ENCODE assay signal across 8 cellular contexts in the genomic region with DNA sequence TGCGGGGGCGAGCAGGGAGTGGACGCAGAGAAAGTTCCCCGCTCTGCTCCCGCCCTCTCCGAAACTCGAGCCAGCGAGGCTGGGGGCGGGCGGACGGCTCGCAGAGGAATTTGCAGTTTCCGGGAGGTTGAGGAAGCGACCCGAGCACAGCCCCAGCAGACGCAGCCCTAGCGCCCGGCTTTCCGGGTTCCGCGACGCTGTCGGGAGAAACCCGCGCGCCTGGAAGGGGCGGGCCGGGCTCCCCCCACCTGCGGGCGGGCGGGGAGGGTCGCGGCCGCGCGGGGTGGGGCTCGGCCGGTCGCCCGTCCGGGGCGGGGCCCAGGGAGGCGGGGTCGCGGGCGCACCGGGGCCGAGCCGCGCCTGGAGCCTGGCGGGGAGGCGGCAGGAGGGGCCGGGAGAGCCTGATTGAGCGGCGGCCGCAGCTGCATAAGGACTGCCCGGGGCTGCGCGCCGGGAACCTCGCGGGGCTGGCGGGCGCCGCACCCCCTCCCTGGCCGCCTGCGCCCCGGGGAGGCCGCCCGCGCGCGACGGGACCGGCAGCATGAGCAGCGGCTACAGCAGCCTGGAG. TPM values are rescaled to one million over a fixed set of nuclear protein-coding genes. Genes with fewer than 3 reads are reported as not detected.
A peak's percentile ranks its signal among the peaks of the same experiment; 100 is the strongest.
DNase-seq lines count a peak whose midpoint lies in the region; ATAC-seq, FAIRE-seq and TF ChIP-seq lines count a peak whose summit lies in the region.

A gene with protein sequence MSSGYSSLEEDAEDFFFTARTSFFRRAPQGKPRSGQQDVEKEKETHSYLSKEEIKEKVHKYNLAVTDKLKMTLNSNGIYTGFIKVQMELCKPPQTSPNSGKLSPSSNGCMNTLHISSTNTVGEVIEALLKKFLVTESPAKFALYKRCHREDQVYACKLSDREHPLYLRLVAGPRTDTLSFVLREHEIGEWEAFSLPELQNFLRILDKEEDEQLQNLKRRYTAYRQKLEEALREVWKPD (plus strand): TSS at position 404 of the 568 bp plus-strand sequence. CDS start 138 bp downstream, at position 542.

- FAIRE-seq in HTR-8/SVneo (lab: Jason Lieb, UNC): no peak

- DNase-seq in G401 (ENCODE audit: low spot score): peak; percentile 15
- DNase-seq in LHCN-M2 (ENCODE audit: low read depth): peak; percentile 71
- peak in 30 of 58 donors; percentile 5 to 60 (median 30) for DNase-seq in anterior cingulate cortex (lab: John Stamatoyannopoulos, UW)
- DNase-seq in hepatic stellate cell (ENCODE audit: low spot score): peak; percentile 63
- DNase-seq in gastrocnemius medialis: peak; percentile 14 to 26
- DNase-seq in HTR-8/SVneo (ENCODE audit: insufficient read length, low spot score): no peak

- H3K4me1 ChIP-seq in gastrocnemius medialis: peaks cover 4 to 14% of the 10 kb centered on the region in 2 donors

- no peak for TF ChIP-seq CTCF in gastrocnemius medialis (IDR thresholded peaks at IDR 0.05 in 4 of 5, conservative IDR thresholded peaks at IDR 0.05 in 1 of 5)

- TF ChIP-seq POLR2A in gastrocnemius medialis (IDR thresholded peaks at IDR 0.05): peak; percentile 46 to 70

- no peaks in the 10 kb centered on the region for H3K9me3 ChIP-seq in gastrocnemius medialis

- no peaks in the 10 kb centered on the region for H3K36me3 ChIP-seq in gastrocnemius medialis

- peak within 1 kb of the TSS; percentile 66 to 83 (median 80) for H3K27ac ChIP-seq in gastrocnemius medialis

- intact Hi-C loops in T-helper 2 cell treated with Interferon-gamma antibody and Interleukin-4, amounts not matched to agents 100 ng/mL and 5 ng/mL, for 36 hours (cut with micrococcal nuclease): loop anchor here (1.0 to 5.0 kb wide), 5 partner anchors 59 to 557 kb away; partner anchors contain the start of genes GNS and LEMD3
- intact Hi-C loops in gastrocnemius medialis (cut with DNase I; ENCODE audit: low total_unique reads): loop anchor here (5.0 kb wide), 3 partner anchors 38 to 1692 kb away; partner anchors contain the start of gene HELB

- ATAC-seq in GM21737 (IDR thresholded peaks at IDR 0.05; ENCODE audit: unreplicated experiment) (peak; percentile 54), gastrocnemius medialis (peak; percentile 59 to 60)

- H3K27me3 ChIP-seq in gastrocnemius medialis: no peaks in the 10 kb centered on the region

- H3K4me3 ChIP-seq in gastrocnemius medialis: peak within 1 kb of the TSS; percentile 71 to 94 (median 84)

- in situ Hi-C loops in G401 (cut with HindIII; ENCODE audit: low sequenced_read_pairs) (no loop called here), gastrocnemius medialis (cut with MboI; ENCODE audit: low sequenced_read_pairs in 4 of 4) (no loop called here)

RNA-seq across cellular contexts. Expression of the gene that starts here (rescaled TPM):
- 41.8 and 43.4 TPM in 2 replicates for total RNA-seq in G401 (2014; rRNA removed; shearing (Covaris generic))
- total RNA-seq in LHCN-M2 (2014; rRNA removed) (15.7 and 19.2 TPM in 2 replicates), gastrocnemius medialis (10 to 100 TPM in 1 of 4 donors, 1 to 10 TPM in 3; 5.2 to 11.5 (median 7.0) TPM)
- polyA plus RNA-seq in LHCN-M2 (2012): 10.9 TPM
- 69.3 and 75.3 TPM in 2 replicates for total RNA-seq in T-helper 2 cell treated with Interferon-gamma antibody and Interleukin-4, amounts not matched to agents 100 ng/mL and 5 ng/mL, for 36 hours
